In genomic region chr2:160222546-160223281, GRCh38 we compare ENCODE assay signal across 1 cellular context.
A peak's percentile ranks its signal among the peaks of the same experiment; 100 is the strongest.
TF ChIP-seq lines count a peak whose summit lies in the region.

No MANE protein-coding gene starts in this region.

TF ChIP-seq in HepG2, 621 proteins besides CTCF, POLR2A, EP300 and RAD21 (continued from another document and continues in another):
- TF ChIP-seq PAXIP1 (CRISPR knock-in tag; conservative IDR thresholded peaks at IDR 0.05), result peak; percentile 82
- TF ChIP-seq RFX5 (IDR thresholded peaks at IDR 0.05; ENCODE audit: low read depth, low read length), result no peak
- peak; percentile 59 for TF ChIP-seq GATAD2A (CRISPR knock-in tag; IDR thresholded peaks at IDR 0.05)
- no peak for TF ChIP-seq NPAS2 (CRISPR knock-in tag; IDR thresholded peaks at IDR 0.05; ENCODE audit: borderline replicate concordance)
- TF ChIP-seq ZNF383 (CRISPR knock-in tag; IDR thresholded peaks at IDR 0.05; ENCODE audit: borderline replicate concordance), result no peak
- no peak for TF ChIP-seq RBFOX2 (IDR thresholded peaks at IDR 0.05; ENCODE audit: low read depth, low read length)
- 0 out of 2 replicates have a peak, but pooled peaks have one; percentile 58 for TF ChIP-seq ZNF318 (CRISPR knock-in tag; IDR thresholded peaks at IDR 0.05)
- TF ChIP-seq FOSL2 (CRISPR knock-in tag; IDR thresholded peaks at IDR 0.05), result peak; percentile 82
- TF ChIP-seq SALL1 (CRISPR knock-in tag; IDR thresholded peaks at IDR 0.05), result peak; percentile 72
- TF ChIP-seq PATZ1 (CRISPR knock-in tag; IDR thresholded peaks at IDR 0.05), result peak; percentile 88
- 0 out of 2 replicates have a peak, but pooled peaks have one; percentile 24 for TF ChIP-seq ERF (CRISPR knock-in tag; IDR thresholded peaks at IDR 0.05)
- TF ChIP-seq ZNF704 (CRISPR knock-in tag; IDR thresholded peaks at IDR 0.05; ENCODE audit: borderline replicate concordance), result no peak
- 0 out of 2 replicates have a peak, but pooled peaks have one; percentile 12 for TF ChIP-seq RXRB (CRISPR knock-in tag; IDR thresholded peaks at IDR 0.05; ENCODE audit: borderline replicate concordance)
- TF ChIP-seq LCORL (IDR thresholded peaks at IDR 0.05), result no peak
- TF ChIP-seq LCORL (CRISPR knock-in tag; IDR thresholded peaks at IDR 0.05), result peak; percentile 71
- TF ChIP-seq ZBTB7B (CRISPR knock-in tag; IDR thresholded peaks at IDR 0.05), result peak; percentile 64; the same call in 1 of the 2 replicates
- TF ChIP-seq TCF7 (IDR thresholded peaks at IDR 0.05; ENCODE audit: low read depth), result no peak
- TF ChIP-seq ZBTB20 (CRISPR knock-in tag; IDR thresholded peaks at IDR 0.05; ENCODE audit: borderline replicate concordance, low read depth), result peak; percentile 74
- no peak for TF ChIP-seq PCBP2 (optimal IDR thresholded peaks at IDR 0.05; ENCODE audit: low read depth, low read length, poor library complexity, severe bottlenecking)
- no peak for TF ChIP-seq ZNF230 (CRISPR knock-in tag; IDR thresholded peaks at IDR 0.05)
- TF ChIP-seq PAWR (CRISPR knock-in tag; IDR thresholded peaks at IDR 0.05; ENCODE audit: borderline replicate concordance), result no peak
- TF ChIP-seq ZNF331 (CRISPR knock-in tag; IDR thresholded peaks at IDR 0.05), result 0 out of 2 replicates have a peak, but pooled peaks have one; percentile 23
- TF ChIP-seq NCOA2 (CRISPR knock-in tag; IDR thresholded peaks at IDR 0.05), result no peak
- no peak for TF ChIP-seq NFYB (CRISPR knock-in tag; IDR thresholded peaks at IDR 0.05)
- peak; percentile 36; the same call in 1 of the 2 replicates for TF ChIP-seq ZNF281 (CRISPR knock-in tag; IDR thresholded peaks at IDR 0.05; ENCODE audit: borderline replicate concordance)
- TF ChIP-seq ZNF605 (CRISPR knock-in tag; IDR thresholded peaks at IDR 0.05), result no peak
- peak; percentile 33; the same call in 1 of the 2 replicates for TF ChIP-seq RARA (CRISPR knock-in tag; IDR thresholded peaks at IDR 0.05)
- no peak for TF ChIP-seq MXD4 (CRISPR knock-in tag; IDR thresholded peaks at IDR 0.05)
- no peak for TF ChIP-seq ZNF18 (CRISPR knock-in tag; IDR thresholded peaks at IDR 0.05; ENCODE audit: insufficient replicate concordance)
- peak; percentile 17; the same call in 1 of the 2 replicates for TF ChIP-seq CREM (IDR thresholded peaks at IDR 0.05)
- TF ChIP-seq CREM (CRISPR knock-in tag; IDR thresholded peaks at IDR 0.05), result no peak
- no peak for TF ChIP-seq GABPA (IDR thresholded peaks at IDR 0.05; ENCODE audit: low read depth, low read length)
- TF ChIP-seq GABPA (CRISPR knock-in tag; IDR thresholded peaks at IDR 0.05; ENCODE audit: low read depth), result peak; percentile 26; the same call in 1 of the 2 replicates
- TF ChIP-seq TSC22D2 (CRISPR knock-in tag; IDR thresholded peaks at IDR 0.05; ENCODE audit: borderline replicate concordance), result no peak
- no peak for TF ChIP-seq TFAP4 (IDR thresholded peaks at IDR 0.05; ENCODE audit: borderline replicate concordance, low read depth)
- TF ChIP-seq SOX5 (CRISPR knock-in tag; IDR thresholded peaks at IDR 0.05; ENCODE audit: borderline replicate concordance), result peak; percentile 28; the same call in 1 of the 2 replicates
- peak; percentile 60; the same call in 1 of the 2 replicates for TF ChIP-seq ZNF556 (CRISPR knock-in tag; IDR thresholded peaks at IDR 0.05; ENCODE audit: borderline replicate concordance)
- no peak for TF ChIP-seq JUND (CRISPR knock-in tag; IDR thresholded peaks at IDR 0.05)
- TF ChIP-seq NFE2 (CRISPR knock-in tag; IDR thresholded peaks at IDR 0.05), result peak; percentile 65; the same call in 1 of the 2 replicates
- TF ChIP-seq RXRA (CRISPR knock-in tag; IDR thresholded peaks at IDR 0.05), result peak; percentile 22; the same call in 1 of the 2 replicates
- TF ChIP-seq ZNF441 (CRISPR knock-in tag; IDR thresholded peaks at IDR 0.05; ENCODE audit: borderline replicate concordance), result peak; percentile 83; the same call in 1 of the 2 replicates
- TF ChIP-seq SOX6 (IDR thresholded peaks at IDR 0.05), result no peak
- TF ChIP-seq SOX6 (CRISPR knock-in tag; IDR thresholded peaks at IDR 0.05), result peak; percentile 63
